Comparison of ENCODE assay signal across 30 cellular contexts in the genomic region with DNA sequence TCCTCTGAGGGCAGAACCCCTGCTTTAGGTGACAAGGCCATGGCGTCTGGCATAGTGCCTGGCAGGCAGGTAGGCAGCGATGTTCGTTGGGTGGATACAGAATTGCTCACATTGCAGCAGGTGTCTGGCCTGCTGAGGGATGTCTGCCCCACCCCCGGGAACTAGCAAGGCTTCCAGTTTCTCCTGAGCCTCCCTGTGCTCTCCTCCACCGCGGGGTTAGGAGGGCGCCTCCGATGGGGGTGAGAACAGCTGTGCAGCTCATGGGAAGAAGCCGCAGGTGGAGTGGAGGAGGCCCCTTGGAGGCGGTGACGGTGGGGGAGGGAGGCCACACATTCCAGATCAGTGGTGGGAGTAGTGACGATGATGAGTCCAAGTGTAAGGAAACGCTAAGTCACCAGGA.
"Had no signal": no experiment of that assay in that cellular context is flagged by ENCODE, and none has a peak within 500 bp of the region (broad histone marks: within the 10 kb centered on the region; RNA-seq: fewer than 3 reads in every experiment).

No MANE protein-coding gene starts in this region.

- H3K4me2 ChIP-seq: neural progenitor cell had no signal

- H3K9me3 ChIP-seq: ascending aorta, heart left ventricle, left lung, right atrium auricular region, stomach, tibial artery, upper lobe of right lung had no signal

- H3K27me3 ChIP-seq: ascending aorta, heart left ventricle, right atrium auricular region had no signal

- H3K27ac ChIP-seq: ascending aorta, cardiac muscle cell, heart left ventricle, left lung, neural progenitor cell, right atrium auricular region, stomach, tibial artery, upper lobe of right lung, VCaP had no signal

- H3K4me1 ChIP-seq: left lung, neural progenitor cell, upper lobe of right lung had no signal

- H3K4me3 ChIP-seq: ascending aorta, cardiac muscle cell, heart left ventricle, left lung, lung, neural progenitor cell, right atrium auricular region, stomach, tibial artery, upper lobe of right lung had no signal

- H3K9ac ChIP-seq: neural progenitor cell had no signal

- H3K36me3 ChIP-seq: ascending aorta, cardiac muscle cell, heart left ventricle, left lung, neural progenitor cell, right atrium auricular region, stomach, tibial artery, upper lobe of right lung had no signal

- ATAC-seq: esophagus mucosa; heart left ventricle; left lung; natural killer cell; stimulated activated naive B cell treated with anti-CD40 and anti-IgM and Interleukin-4, amounts not matched to agents 10 μg/mL and 1 μg/mL and 100 μg/mL, for 72 hours; upper lobe of right lung had no signal

- H2AFZ ChIP-seq: neural progenitor cell had no signal

- DNase-seq: activated CD4-positive, alpha-beta T cell treated with anti-CD3 and anti-CD28 coated beads for 48 hours; activated CD4-positive, alpha-beta T cell treated with anti-CD3 and anti-CD28 coated beads, Interleukin-2, amount 50 U/mL, for 48 hours; activated CD8-positive, alpha-beta memory T cell treated with anti-CD3 and anti-CD28 coated beads for 24 hours; activated effector memory CD4-positive, alpha-beta T cell treated with Interleukin-2 at 50 U/mL for 16 hours; activated naive CD4-positive, alpha-beta T cell treated with Interleukin-2 at 50 U/mL for 16 hours; activated naive CD8-positive, alpha-beta T cell treated with anti-CD3 and anti-CD28 coated beads, Interleukin-2, amount 10 ng/mL, durations not matched to agents 7 days and 5 days; cortex of kidney; endodermal cell; foreskin fibroblast; hypothalamus; immature natural killer cell; kidney; left lung; mesendoderm; natural killer cell; stimulated activated CD4-positive, alpha-beta T cell treated with anti-CD3 and anti-CD28 coated beads, Interleukin-15, amount 100 ng/mL, for 24 hours; stimulated activated CD4-positive, alpha-beta T cell treated with anti-CD3 and anti-CD28 coated beads, Interleukin-2, amount 100 ng/mL, for 24 hours; stimulated activated naive B cell treated with anti-CD40 and anti-IgM and Interleukin-4, amounts not matched to agents 10 μg/mL and 1 μg/mL and 100 μg/mL, for 72 hours; stomach; T-helper 9 cell; tibial artery; upper lobe of right lung had no signal
